Comparison of ENCODE assay signal across 24 cellular contexts in genomic region chr1:119794856-119795255, GRCh38. TPM values are rescaled to one million over a fixed set of nuclear protein-coding genes. Genes with fewer than 3 reads are reported as not detected.
"Had no signal": no experiment of that assay in that cellular context is flagged by ENCODE, and none has a peak within 500 bp of the region (broad histone marks: within the 10 kb centered on the region; RNA-seq: fewer than 3 reads in every experiment).

No MANE protein-coding gene starts in this region.

- DNase-seq: activated B cell treated with CpG ODN at 0.5 μM for 24 hours; activated CD4-positive, alpha-beta memory T cell treated with anti-CD3 and anti-CD28 coated beads for 36 hours; activated CD4-positive, alpha-beta T cell treated with anti-CD3 and anti-CD28 coated beads for 4 hours; activated naive CD8-positive, alpha-beta T cell treated with anti-CD3 and anti-CD28 coated beads, Interleukin-2, amount 10 ng/mL, durations not matched to agents 7 days and 5 days; activated T-cell treated with anti-CD3 and anti-CD28 coated beads for 4 hours; caudate nucleus; left cardiac atrium; mesendoderm; nephron progenitor cell; occipital lobe; stimulated activated CD4-positive, alpha-beta T cell treated with anti-CD3 and anti-CD28 coated beads, Interleukin-2, amount 100 ng/mL, for 48 hours; stimulated activated naive CD8-positive, alpha-beta T cell treated with anti-CD3 and anti-CD28 coated beads, Interleukin-15, amount 100 ng/mL, for 72 hours; T-helper 1 cell; T-helper 9 cell; upper lobe of left lung had no signal

- H3K4me1 Mint-ChIP-seq: activated B cell treated with CpG ODN at 0.5 μM for 24 hours had no signal

- H3K9me3 Mint-ChIP-seq: activated B cell treated with CpG ODN at 0.5 μM for 24 hours; activated CD4-positive, alpha-beta memory T cell treated with anti-CD3 and anti-CD28 coated beads for 36 hours; activated naive CD8-positive, alpha-beta T cell treated with anti-CD3 and anti-CD28 coated beads, Interleukin-2, amount 10 ng/mL, durations not matched to agents 7 days and 5 days; brain; nephron progenitor cell; stimulated activated naive CD8-positive, alpha-beta T cell treated with anti-CD3 and anti-CD28 coated beads, Interleukin-15, amount 100 ng/mL, for 72 hours had no signal

- H3K27me3 ChIP-seq: dorsolateral prefrontal cortex, right atrium auricular region, upper lobe of left lung had no signal

- H3K4me1 ChIP-seq: right atrium auricular region, upper lobe of left lung had no signal

- H3K27ac ChIP-seq: epithelial cell of prostate, right atrium auricular region, upper lobe of left lung had no signal

- H3K4me3 ChIP-seq: dorsolateral prefrontal cortex, right atrium auricular region, upper lobe of left lung had no signal

- H3K27me3 Mint-ChIP-seq: activated CD4-positive, alpha-beta memory T cell treated with anti-CD3 and anti-CD28 coated beads for 36 hours; progenitor cell of endocrine pancreas had no signal

- H3K4me3 Mint-ChIP-seq: activated B cell treated with CpG ODN at 0.5 μM for 24 hours; activated CD4-positive, alpha-beta memory T cell treated with anti-CD3 and anti-CD28 coated beads for 36 hours; activated naive CD8-positive, alpha-beta T cell treated with anti-CD3 and anti-CD28 coated beads, Interleukin-2, amount 10 ng/mL, durations not matched to agents 7 days and 5 days; brain; nephron progenitor cell had no signal

- H3K9me3 ChIP-seq: right atrium auricular region, upper lobe of left lung had no signal

- H3K36me3 ChIP-seq: right atrium auricular region, upper lobe of left lung had no signal

- H3K27ac Mint-ChIP-seq: activated B cell treated with CpG ODN at 0.5 μM for 24 hours; activated CD4-positive, alpha-beta memory T cell treated with anti-CD3 and anti-CD28 coated beads for 36 hours; nephron progenitor cell; progenitor cell of endocrine pancreas had no signal

- H3K36me3 Mint-ChIP-seq: activated CD4-positive, alpha-beta memory T cell treated with anti-CD3 and anti-CD28 coated beads for 36 hours; brain had no signal

RNA-seq across cellular contexts. Expression of gene REG4, which starts 16.4 kb away (rescaled TPM):
- total RNA-seq: activated B cell treated with CpG ODN at 0.5 μM for 24 hours; activated CD4-positive, alpha-beta memory T cell treated with anti-CD3 and anti-CD28 coated beads for 36 hours; dorsolateral prefrontal cortex; glomerular endothelial cell; left cardiac atrium; lower leg skin; occipital lobe; right atrium auricular region; skeletal muscle tissue; temporal lobe; upper lobe of left lung had no signal

RNA-seq across cellular contexts. Expression of gene HMGCS2, which starts 26.2 kb away (rescaled TPM):
- total RNA-seq: activated B cell treated with CpG ODN at 0.5 μM for 24 hours; activated CD4-positive, alpha-beta memory T cell treated with anti-CD3 and anti-CD28 coated beads for 36 hours; activated naive CD8-positive, alpha-beta T cell treated with anti-CD3 and anti-CD28 coated beads, Interleukin-2, amount 10 ng/mL, durations not matched to agents 7 days and 5 days; glomerular endothelial cell; occipital lobe; temporal lobe had no signal
